ENCODE assay signal across 1 cellular context in genomic region chr1:46405724-46406123, GRCh38.
TF ChIP-seq lines count a peak whose summit lies in the region.

No MANE protein-coding gene starts in this region.

TF ChIP-seq in H1, 55 proteins besides CTCF, POLR2A, EP300 and RAD21:
- TF ChIP-seq RBBP5 (IDR thresholded peaks at IDR 0.05; ENCODE audit: borderline replicate concordance, low read depth, low read length), result no peak
- TF ChIP-seq TAF7 (optimal IDR thresholded peaks at IDR 0.05; ENCODE audit: borderline replicate concordance, low read depth, low read length), result no peak
- no peak for TF ChIP-seq GTF2F1 (IDR thresholded peaks at IDR 0.05; ENCODE audit: borderline replicate concordance, low read depth, low read length)
- no peak for TF ChIP-seq KDM1A (IDR thresholded peaks at IDR 0.05; ENCODE audit: borderline replicate concordance, low read length)
- TF ChIP-seq ASH2L (IDR thresholded peaks at IDR 0.05; ENCODE audit: low read length), result no peak
- TF ChIP-seq RFX5 (IDR thresholded peaks at IDR 0.05; ENCODE audit: borderline replicate concordance, low read depth, low read length), result no peak
- no peak for TF ChIP-seq TAF1 (IDR thresholded peaks at IDR 0.05; ENCODE audit: low read depth, low read length)
- no peak for TF ChIP-seq HDAC6 (IDR thresholded peaks at IDR 0.05; ENCODE audit: low read depth, low read length)
- no peak for TF ChIP-seq YY1 (IDR thresholded peaks at IDR 0.05; ENCODE audit: low read depth, low read length)
